25 cellular contexts compared by ENCODE assay signal in the genomic region with DNA sequence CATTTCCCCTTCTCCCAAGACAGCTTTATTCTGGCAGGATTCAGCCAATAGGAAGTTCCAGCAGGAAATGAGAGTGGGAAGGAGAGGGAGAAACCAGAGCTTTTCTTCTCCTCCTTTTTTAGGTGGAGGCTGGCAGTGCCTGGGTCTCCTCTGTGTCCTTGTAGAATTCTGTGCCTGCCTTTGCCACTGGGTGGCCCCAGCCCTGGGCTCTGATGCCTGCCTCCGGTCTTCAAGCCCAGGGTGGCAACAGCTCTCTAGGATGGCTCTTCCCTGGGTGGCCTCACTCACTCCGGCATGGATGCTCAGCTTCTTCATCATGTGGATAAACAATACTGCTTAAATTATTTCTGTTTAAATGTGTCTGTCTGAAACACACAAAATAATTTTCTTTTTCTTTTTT.
A peak's percentile ranks its signal among the peaks of the same experiment; 100 is the strongest.
DNase-seq lines count a peak whose midpoint lies in the region; ATAC-seq and TF ChIP-seq lines count a peak whose summit lies in the region.
"Had no signal": no experiment of that assay in that cellular context is flagged by ENCODE, and none has a peak within 500 bp of the region (broad histone marks: within the 10 kb centered on the region; RNA-seq: fewer than 3 reads in every experiment).

No MANE protein-coding gene starts in this region.

- H3K36me3 ChIP-seq in PC-3 (ENCODE audit: low read depth, low read length) (no peaks in the 10 kb centered on the region), endodermal cell (ENCODE audit: control insufficient read depth, insufficient read depth, low read length) (no peaks in the 10 kb centered on the region), mammary epithelial cell (ENCODE audit: insufficient read depth, low read length) (no peaks in the 10 kb centered on the region), Caco-2 (ENCODE audit: control insufficient read depth, insufficient read depth, low read length) (no peaks in the 10 kb centered on the region)
- H3K36me3 ChIP-seq: lower lobe of right lung had no signal

- intact Hi-C loops in PC-3 (cut with micrococcal nuclease) (loop anchor here (10.0 kb wide), 1 partner anchor 524 kb away; no protein-coding TSS in a partner anchor), mammary epithelial cell (cut with micrococcal nuclease) (no loop called here), Caco-2 (cut with micrococcal nuclease; ENCODE audit: unreplicated experiment) (no loop called here)

- dilution Hi-C loops in mammary epithelial cell (cut with HindIII; ENCODE audit: low sequenced_read_pairs), result no loop called here

- H3K79me2 ChIP-seq in PC-3 (ENCODE audit: low read length), result no peaks in the 10 kb centered on the region
- H3K79me2 ChIP-seq in mammary epithelial cell (ENCODE audit: insufficient read depth, low read length), result no peaks in the 10 kb centered on the region

- 96% methylated on average over 2 of the region's 2 CpGs; no CpG with 5 or more reads in 1 of the 2 experiments for WGBS in endodermal cell (ENCODE audit: insufficient coverage in 1 of 2, insufficient read length in 1 of 2), 2 experiments
- WGBS in mammary epithelial cell (ENCODE audit: low coverage, missing lambda C conversion rate), result 95% methylated on average over 2 of the region's 2 CpGs

- no peaks in the 10 kb centered on the region for H3K9me3 ChIP-seq in PC-3 (ENCODE audit: low read length)
- H3K9me3 ChIP-seq in endodermal cell (ENCODE audit: control insufficient read depth, low read length), result no peaks in the 10 kb centered on the region
- no peaks in the 10 kb centered on the region for H3K9me3 ChIP-seq in mammary epithelial cell (replicated peaks; ENCODE audit: insufficient read depth, low read length)
- no peaks in the 10 kb centered on the region for H3K9me3 ChIP-seq in Caco-2
- H3K9me3 ChIP-seq: lower lobe of right lung, mucosa of descending colon had no signal

- H3K27me3 ChIP-seq in PC-3 (ENCODE audit: low read length), result no peaks in the 10 kb centered on the region
- no peaks in the 10 kb centered on the region for H3K27me3 ChIP-seq in endodermal cell (ENCODE audit: control insufficient read depth, insufficient read depth, low read length, poor library complexity, severe bottlenecking)
- no peaks in the 10 kb centered on the region for H3K27me3 ChIP-seq in mammary epithelial cell (ENCODE audit: insufficient read depth, low read length)
- H3K27me3 ChIP-seq in Caco-2 (replicated peaks; ENCODE audit: control insufficient read depth, insufficient read depth, low read length), result no peaks in the 10 kb centered on the region

- H4K20me1 ChIP-seq in PC-3 (ENCODE audit: low read length) (no peaks in the 10 kb centered on the region), mammary epithelial cell (ENCODE audit: insufficient read depth, low read length) (no peaks in the 10 kb centered on the region)

- ATAC-seq in PC-3, result peak; percentile 19
- ATAC-seq: activated CD4-positive, CD25-positive, alpha-beta regulatory T cell treated with anti-CD3 and anti-CD28 coated beads, Interleukin-2, amount 50 U/mL, for 24 hours; activated naive CD8-positive, alpha-beta T cell treated with anti-CD3 and anti-CD28 coated beads, Interleukin-2, amount 50 U/mL, for 24 hours; effector memory CD8-positive, alpha-beta T cell; esophagus mucosa; HepG2; lower lobe of right lung; mucosa of descending colon; natural killer cell treated with Interleukin-12 subunit alpha and Interleukin-12 subunit beta and Interleukin-15 and Interleukin-18, amount 100 ng/mL, for 72 hours; stimulated activated naive CD8-positive, alpha-beta T cell treated with anti-CD3 and anti-CD28 coated beads, Interleukin-15, Interleukin-2, amounts not matched to agents 100 U/mL and 50 U/mL, for 24 hours had no signal

- no peaks in the 10 kb centered on the region for H3F3A ChIP-seq in PC-3 (ENCODE audit: low read length, unreplicated experiment)

- H3K4me2 ChIP-seq in PC-3 (ENCODE audit: low read length) (no peak overlapping the region), mammary epithelial cell (ENCODE audit: insufficient read depth, low read depth, low read length) (no peak overlapping the region)

- H3K27ac ChIP-seq in PC-3 (ENCODE audit: low read length) (no peak overlapping the region), endodermal cell (ENCODE audit: low read depth, low read length) (no peak overlapping the region), mammary epithelial cell (ENCODE audit: insufficient read depth, low read depth, low read length) (no peak overlapping the region)
- H3K27ac ChIP-seq: lower lobe of right lung, RWPE1 had no signal

- H3K27ac Mint-ChIP-seq in endodermal cell (no peak overlapping the region), type B pancreatic cell (no peak overlapping the region), Caco-2 (ENCODE audit: unreplicated experiment) (no peak overlapping the region)
- H3K27ac Mint-ChIP-seq: activated naive CD8-positive, alpha-beta T cell treated with anti-CD3 and anti-CD28 coated beads, Interleukin-2, amount 50 U/mL, for 24 hours; effector memory CD8-positive, alpha-beta T cell; natural killer cell treated with Interleukin-12 subunit alpha and Interleukin-12 subunit beta and Interleukin-15 and Interleukin-18, amount 100 ng/mL, for 72 hours had no signal

- POLR2A ChIA-PET in PC-3 (lab: Charles Lee; ENCODE audit: unreplicated experiment) (no interaction called here), Caco-2 (lab: Charles Lee) (no interaction called here)

- H3K4me1 Mint-ChIP-seq in endodermal cell, result peaks cover 4% of the 10 kb centered on the region
- H3K4me1 Mint-ChIP-seq in type B pancreatic cell (ENCODE audit: unreplicated experiment), result peaks cover 11% of the 10 kb centered on the region
- H3K4me1 Mint-ChIP-seq in Caco-2 (ENCODE audit: low read depth, unreplicated experiment), result no peaks in the 10 kb centered on the region
- H3K4me1 Mint-ChIP-seq: activated naive CD8-positive, alpha-beta T cell treated with anti-CD3 and anti-CD28 coated beads, Interleukin-2, amount 50 U/mL, for 24 hours had no signal

- H2AFZ ChIP-seq in PC-3 (ENCODE audit: low read length), result no peak overlapping the region
- no peak overlapping the region for H2AFZ ChIP-seq in mammary epithelial cell (ENCODE audit: low read depth, low read length)

- H3K9me3 Mint-ChIP-seq in endodermal cell (no peaks in the 10 kb centered on the region), type B pancreatic cell (no peaks in the 10 kb centered on the region), Caco-2 (ENCODE audit: unreplicated experiment) (no peaks in the 10 kb centered on the region)

- DNase-seq in NCI-H748 (lab: John Stamatoyannopoulos, UW; ENCODE audit: unreplicated experiment) (peak; percentile 37), NCI-H748 treated with DMSO at 0.1 percent for 48 hours (lab: John Stamatoyannopoulos, UW) (no peak), PC-3 (peak; percentile 21), endodermal cell (no peak), type B pancreatic cell (ENCODE audit: extremely low spot score, unreplicated experiment) (no peak), mammary epithelial cell (no peak), Caco-2 (no peak)
- DNase-seq in stimulated activated CD4-positive, alpha-beta T cell treated with anti-CD3 and anti-CD28 coated beads, Interleukin-15, amount 100 ng/mL, for 24 hours, result no peak
- DNase-seq: activated CD4-positive, alpha-beta T cell treated with anti-CD3 and anti-CD28 coated beads, Interleukin-2, amount 50 U/mL, for 48 hours; activated naive CD8-positive, alpha-beta T cell treated with anti-CD3 and anti-CD28 coated beads, Interleukin-2, amount 50 U/mL, for 24 hours; activated T-cell treated with anti-CD3 and anti-CD28 coated beads, Interleukin-2, amount 50 U/mL, for 48 hours; effector memory CD8-positive, alpha-beta T cell; HCEC 1CT; Karpas-422; lower lobe of right lung; mucosa of descending colon; NCI-H2029; NCI-H226; NCI-H774; stimulated activated naive CD8-positive, alpha-beta T cell treated with anti-CD3 and anti-CD28 coated beads, Interleukin-15, Interleukin-2, amounts not matched to agents 100 U/mL and 50 U/mL, for 24 hours had no signal

- CTCF ChIA-PET in PC-3 (lab: Charles Lee) (interaction anchor here (0.6 kb wide), 1 partner anchor 547 kb away, joined by 3 read pairs; no protein-coding TSS in a partner anchor), mammary epithelial cell (lab: Charles Lee; ENCODE audit: low non-redundant PET) (interaction anchor here (0.6 kb wide), 1 partner anchor 359 kb away, joined by 3 read pairs; no protein-coding TSS in a partner anchor), Caco-2 (lab: Charles Lee) (interaction anchor here (0.7 kb wide), 1 partner anchor 18 kb away, joined by 4 read pairs; no protein-coding TSS in a partner anchor)

- TF ChIP-seq CTCF in PC-3 (conservative IDR thresholded peaks at IDR 0.05; ENCODE audit: low read depth, low read length) (peak; percentile 48; the same call in 1 of the 2 replicates), endodermal cell (conservative IDR thresholded peaks at IDR 0.05) (peak; percentile 55), type B pancreatic cell (conservative IDR thresholded peaks at IDR 0.05) (peak; percentile 24), mammary epithelial cell (conservative IDR thresholded peaks at IDR 0.05 in 1 of 2, IDR thresholded peaks at IDR 0.05 in 1 of 2; ENCODE audit: extremely low read depth in 1 of 2, insufficient read depth in 1 of 2, low read depth in 1 of 2, low read length in 2 of 2) (no peak), Caco-2 (IDR thresholded peaks at IDR 0.05; ENCODE audit: insufficient read depth in 1 of 2, low read depth in 1 of 2, low read length in 1 of 2, severe bottlenecking in 1 of 2, unreplicated experiment in 1 of 2) (peak in 1 of 2 experiments; percentile 2)

- no peak overlapping the region for H3K4me3 ChIP-seq in PC-3 (ENCODE audit: low read length)
- H3K4me3 ChIP-seq in endodermal cell (ENCODE audit: low read length), result no peak overlapping the region
- H3K4me3 ChIP-seq in mammary epithelial cell (replicated peaks in 1 of 3; ENCODE audit: insufficient read depth in 1 of 3, low read depth in 2 of 3, low read length in 3 of 3), result no peak overlapping the region
- no peak overlapping the region for H3K4me3 ChIP-seq in Caco-2 (ENCODE audit: low read depth, low read length)
- H3K4me3 ChIP-seq: lower lobe of right lung, mucosa of descending colon had no signal

- H3K9me2 ChIP-seq in PC-3 (replicated peaks; ENCODE audit: low read length), result no peaks in the 10 kb centered on the region

- H3K27me3 Mint-ChIP-seq in endodermal cell (ENCODE audit: insufficient read depth) (no peaks in the 10 kb centered on the region), type B pancreatic cell (peaks cover 28% of the 10 kb centered on the region), Caco-2 (ENCODE audit: insufficient read depth, unreplicated experiment) (peaks cover 3% of the 10 kb centered on the region)
- H3K27me3 Mint-ChIP-seq: activated naive CD8-positive, alpha-beta T cell treated with anti-CD3 and anti-CD28 coated beads, Interleukin-2, amount 50 U/mL, for 24 hours; effector memory CD8-positive, alpha-beta T cell; natural killer cell treated with Interleukin-12 subunit alpha and Interleukin-12 subunit beta and Interleukin-15 and Interleukin-18, amount 100 ng/mL, for 72 hours had no signal

- no peak overlapping the region for H3K9ac ChIP-seq in PC-3 (ENCODE audit: low read length)
- H3K9ac ChIP-seq in endodermal cell (ENCODE audit: extremely low read depth, low read length, poor library complexity, severe bottlenecking), result no peak overlapping the region
- H3K9ac ChIP-seq in mammary epithelial cell (ENCODE audit: insufficient read depth, low read length), result no peak overlapping the region

- H3K4me1 ChIP-seq in PC-3 (ENCODE audit: insufficient read depth, low read length) (peaks cover 17% of the 10 kb centered on the region), endodermal cell (ENCODE audit: control insufficient read depth, insufficient read depth, low read length) (no peaks in the 10 kb centered on the region), mammary epithelial cell (ENCODE audit: insufficient read depth, low read length) (no peaks in the 10 kb centered on the region), Caco-2 (no peaks in the 10 kb centered on the region)
- H3K4me1 ChIP-seq: lower lobe of right lung had no signal

- H3K36me3 Mint-ChIP-seq in endodermal cell (ENCODE audit: low read depth), result no peaks in the 10 kb centered on the region
- H3K36me3 Mint-ChIP-seq in type B pancreatic cell, result no peaks in the 10 kb centered on the region
- H3K36me3 Mint-ChIP-seq in Caco-2 (ENCODE audit: insufficient read depth, unreplicated experiment), result no peaks in the 10 kb centered on the region
- H3K36me3 Mint-ChIP-seq: natural killer cell treated with Interleukin-12 subunit alpha and Interleukin-12 subunit beta and Interleukin-15 and Interleukin-18, amount 100 ng/mL, for 72 hours had no signal

- H3K4me3 Mint-ChIP-seq in endodermal cell (no peak overlapping the region), type B pancreatic cell (no peak overlapping the region), Caco-2 (ENCODE audit: unreplicated experiment) (no peak overlapping the region)
- H3K4me3 Mint-ChIP-seq: activated naive CD8-positive, alpha-beta T cell treated with anti-CD3 and anti-CD28 coated beads, Interleukin-2, amount 50 U/mL, for 24 hours; effector memory CD8-positive, alpha-beta T cell; natural killer cell treated with Interleukin-12 subunit alpha and Interleukin-12 subunit beta and Interleukin-15 and Interleukin-18, amount 100 ng/mL, for 72 hours had no signal

- BruUV-seq in PC-3 (replicated peaks; lab: Mats Ljungman, UMichigan) (no TSS peak), mammary epithelial cell (replicated peaks; lab: Mats Ljungman, UMichigan) (no TSS peak), Caco-2 (replicated peaks; lab: Mats Ljungman, UMichigan) (no TSS peak)

- in situ Hi-C loops in mammary epithelial cell (cut with MboI; ENCODE audit: low sequenced_read_pairs in 2 of 2), result loop anchor here in 1 of 2 donors (25.0 kb wide), 1 partner anchor 686 kb away; a partner anchor contains a TSS

Comparison
In these comparisons a context has a peak if more than half of its experiments do, and no peak if none do; other contexts are left out.
1. DNase-seq: peak in NCI-H748 (single experiment) and PC-3 (single experiment); none in NCI-H748 treated with DMSO at 0.1 percent for 48 hours (single experiment), endodermal cell (single experiment), type B pancreatic cell (single experiment), stimulated activated CD4-positive, alpha-beta T cell treated with anti-CD3 and anti-CD28 coated beads, Interleukin-15, amount 100 ng/mL, for 24 hours (single experiment), mammary epithelial cell (single experiment) and Caco-2 (0 of 2).
2. CTCF ChIP-seq: peak in PC-3 (single experiment), endodermal cell (single experiment) and type B pancreatic cell (single experiment); none in mammary epithelial cell (0 of 2).